8 cellular contexts compared by ENCODE assay signal in the genomic region with DNA sequence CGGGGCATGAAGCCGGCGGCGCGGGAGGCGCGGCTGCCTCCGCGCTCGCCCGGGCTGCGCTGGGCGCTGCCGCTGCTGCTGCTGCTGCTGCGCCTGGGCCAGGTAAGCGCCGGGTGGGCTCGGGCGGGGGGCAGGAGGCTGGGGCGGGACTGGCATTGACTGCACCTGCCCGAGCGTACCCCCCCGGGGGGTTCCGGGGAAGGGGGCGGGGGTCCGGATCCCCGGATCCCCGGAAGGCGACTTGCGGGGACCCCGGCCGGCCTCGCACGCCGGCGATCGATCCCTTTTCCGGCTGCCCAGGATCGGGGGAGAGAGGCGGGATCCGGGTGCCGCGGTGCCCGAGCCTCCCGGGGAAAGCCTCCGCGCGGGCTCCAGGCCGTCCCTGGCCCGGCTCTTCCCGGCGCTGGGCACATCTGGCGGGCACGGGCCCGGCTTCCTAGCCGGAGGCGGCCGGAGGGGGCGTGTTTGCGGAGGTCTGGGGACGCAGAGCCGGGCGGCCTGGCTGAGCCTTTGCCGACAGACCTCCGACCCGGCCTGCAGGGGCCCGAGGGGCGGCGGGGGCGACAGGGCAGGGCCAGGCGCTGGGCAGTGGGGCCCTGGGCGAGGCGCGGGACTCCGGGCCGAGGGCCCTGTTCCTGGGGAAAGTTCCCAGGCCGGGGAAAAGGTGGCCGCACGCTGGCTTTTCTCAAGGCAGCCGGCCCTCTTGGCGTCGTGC. TPM values are rescaled to one million over a fixed set of nuclear protein-coding genes. Genes with fewer than 3 reads are reported as not detected.
DNase-seq lines count a peak whose midpoint lies in the region; ATAC-seq and TF ChIP-seq lines count a peak whose summit lies in the region.

No MANE protein-coding gene starts in this region.

- ATAC-seq in activated naive CD8-positive, alpha-beta T cell treated with anti-CD3 and anti-CD28 coated beads, Interleukin-2, amount 10 ng/mL, durations not matched to agents 7 days and 5 days (ENCODE audit: low read depth) = peak; percentile 67
- ATAC-seq in right cardiac atrium = peak; percentile 66 to 76

- H3K9me3 Mint-ChIP-seq in activated naive CD8-positive, alpha-beta T cell treated with anti-CD3 and anti-CD28 coated beads, Interleukin-2, amount 10 ng/mL, durations not matched to agents 7 days and 5 days = no peaks in the 10 kb centered on the region

- peak overlapping the region; percentile 95 for H3K4me3 ChIP-seq in right cardiac atrium (ENCODE audit: low read length)

- peak overlapping the region; percentile 74 for H3K27ac ChIP-seq in right cardiac atrium (ENCODE audit: low read length)

- DNase-seq in SHP77 (lab: John Stamatoyannopoulos, UW) = peak; percentile 24 to 31
- no peak for DNase-seq in SHP77 treated with DMSO at 0.1 percent for 48 hours (lab: John Stamatoyannopoulos, UW)
- peak; percentile 59 for DNase-seq in HEK293T (ENCODE audit: extremely low spot score)
- DNase-seq in NAMALWA (ENCODE audit: low spot score) = peak; percentile 41
- DNase-seq in activated naive CD8-positive, alpha-beta T cell treated with anti-CD3 and anti-CD28 coated beads, Interleukin-2, amount 10 ng/mL, durations not matched to agents 7 days and 5 days = no peak
- peak; percentile 49 to 82 (median 79) for DNase-seq in right cardiac atrium
- DNase-seq in putamen (ENCODE audit: low spot score) = peak; percentile 36
- no peak for DNase-seq in HPDE6-E6E7 (ENCODE audit: extremely low spot score)

- H3K27ac Mint-ChIP-seq in activated naive CD8-positive, alpha-beta T cell treated with anti-CD3 and anti-CD28 coated beads, Interleukin-2, amount 10 ng/mL, durations not matched to agents 7 days and 5 days = no peak overlapping the region

- intact Hi-C loops in right cardiac atrium (cut with DNase I) = no loop called here

- no peaks in the 10 kb centered on the region for H3K27me3 ChIP-seq in right cardiac atrium (ENCODE audit: control insufficient read depth, insufficient read depth)

- peaks cover 17% of the 10 kb centered on the region for H3K36me3 Mint-ChIP-seq in activated naive CD8-positive, alpha-beta T cell treated with anti-CD3 and anti-CD28 coated beads, Interleukin-2, amount 10 ng/mL, durations not matched to agents 7 days and 5 days

- H3K4me3 Mint-ChIP-seq in activated naive CD8-positive, alpha-beta T cell treated with anti-CD3 and anti-CD28 coated beads, Interleukin-2, amount 10 ng/mL, durations not matched to agents 7 days and 5 days = peak overlapping the region; percentile 98

- CTCF ChIA-PET in HEK293T (lab: Yijun Ruan, JAX) = no interaction called here

- no peaks in the 10 kb centered on the region for H3K4me1 ChIP-seq in right cardiac atrium (ENCODE audit: control insufficient read depth, insufficient read depth, low read length)

- H3K4me1 Mint-ChIP-seq in activated naive CD8-positive, alpha-beta T cell treated with anti-CD3 and anti-CD28 coated beads, Interleukin-2, amount 10 ng/mL, durations not matched to agents 7 days and 5 days = peaks cover 31% of the 10 kb centered on the region

- peaks cover 12% of the 10 kb centered on the region for H3K27me3 Mint-ChIP-seq in activated naive CD8-positive, alpha-beta T cell treated with anti-CD3 and anti-CD28 coated beads, Interleukin-2, amount 10 ng/mL, durations not matched to agents 7 days and 5 days

- POLR2A ChIA-PET in HEK293T (lab: Yijun Ruan, JAX) = no interaction called here
- POLR2A ChIA-PET in activated naive CD8-positive, alpha-beta T cell treated with anti-CD3 and anti-CD28 coated beads, Interleukin-2, amount 10 ng/mL, durations not matched to agents 7 days and 5 days (lab: Charles Lee) = interaction anchor here (1.0 to 2.0 kb wide), 3 partner anchors 18 to 25 kb away, joined by 3 to 8 read pairs (median 3); no protein-coding TSS in a partner anchor

- under 1% methylated on average over 82 of the region's 82 CpGs for WGBS in right cardiac atrium

- H3K9me3 ChIP-seq in right cardiac atrium (ENCODE audit: control insufficient read depth, low read length) = no peaks in the 10 kb centered on the region

TF ChIP-seq in HEK293T, 16 proteins besides CTCF, POLR2A, EP300 and RAD21:
- TF ChIP-seq HDGF (IDR thresholded peaks at IDR 0.05; ENCODE audit: borderline replicate concordance) = no peak
- TF ChIP-seq BHLHE40 (IDR thresholded peaks at IDR 0.05; ENCODE audit: borderline replicate concordance) = no peak
- no peak for TF ChIP-seq SP1 (IDR thresholded peaks at IDR 0.05)
- TF ChIP-seq ELF4 (IDR thresholded peaks at IDR 0.05) = no peak
- no peak for TF ChIP-seq ZNF384 (IDR thresholded peaks at IDR 0.05)
- no peak for TF ChIP-seq LEF1 (IDR thresholded peaks at IDR 0.05; ENCODE audit: borderline replicate concordance)
- TF ChIP-seq ARNT (IDR thresholded peaks at IDR 0.05) = no peak
- no peak for TF ChIP-seq FOXA1 (IDR thresholded peaks at IDR 0.05)
- TF ChIP-seq NFRKB (IDR thresholded peaks at IDR 0.05) = no peak
- no peak for TF ChIP-seq FOXK2 (IDR thresholded peaks at IDR 0.05)
- no peak for TF ChIP-seq L3MBTL2 (conservative IDR thresholded peaks at IDR 0.05)
- TF ChIP-seq, protein P1, sequence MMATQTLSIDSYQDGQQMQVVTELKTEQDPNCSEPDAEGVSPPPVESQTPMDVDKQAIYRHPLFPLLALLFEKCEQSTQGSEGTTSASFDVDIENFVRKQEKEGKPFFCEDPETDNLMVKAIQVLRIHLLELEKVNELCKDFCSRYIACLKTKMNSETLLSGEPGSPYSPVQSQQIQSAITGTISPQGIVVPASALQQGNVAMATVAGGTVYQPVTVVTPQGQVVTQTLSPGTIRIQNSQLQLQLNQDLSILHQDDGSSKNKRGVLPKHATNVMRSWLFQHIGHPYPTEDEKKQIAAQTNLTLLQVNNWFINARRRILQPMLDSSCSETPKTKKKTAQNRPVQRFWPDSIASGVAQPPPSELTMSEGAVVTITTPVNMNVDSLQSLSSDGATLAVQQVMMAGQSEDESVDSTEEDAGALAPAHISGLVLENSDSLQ (IDR thresholded peaks at IDR 0.05) = no peak
- no peak for TF ChIP-seq SUZ12 (IDR thresholded peaks at IDR 0.05)
- no peak for TF ChIP-seq CTBP1 (IDR thresholded peaks at IDR 0.05; ENCODE audit: borderline replicate concordance)
- TF ChIP-seq TARDBP (IDR thresholded peaks at IDR 0.05) = no peak
- TF ChIP-seq FOXM1 (IDR thresholded peaks at IDR 0.05; ENCODE audit: borderline replicate concordance) = no peak

RNA-seq across cellular contexts. Expression of gene PTPRJ, which starts 0.7 kb away (rescaled TPM):
- 10 to 100 TPM; 51.5 to 53.5 TPM for total RNA-seq in activated naive CD8-positive, alpha-beta T cell treated with anti-CD3 and anti-CD28 coated beads, Interleukin-2, amount 10 ng/mL, durations not matched to agents 7 days and 5 days
- 1 to 10 TPM; 6.0 to 8.7 (median 7.0) TPM for total RNA-seq in right cardiac atrium
- 1.8 TPM for polyA plus RNA-seq in right cardiac atrium

Comparison
In these comparisons a context has a peak if more than half of its experiments do, and no peak if none do; other contexts are left out.
1. DNase-seq: peak in SHP77 (2 of 2), HEK293T (single experiment), NAMALWA (single experiment), right cardiac atrium (3 of 3) and putamen (single experiment); none in SHP77 treated with DMSO at 0.1 percent for 48 hours (single experiment), activated naive CD8-positive, alpha-beta T cell treated with anti-CD3 and anti-CD28 coated beads, Interleukin-2, amount 10 ng/mL, durations not matched to agents 7 days and 5 days (single experiment) and HPDE6-E6E7 (single experiment).
2. RNA of gene PTPRJ, which starts 0.7 kb away (total RNA-seq): 51.5 to 53.5 TPM in activated naive CD8-positive, alpha-beta T cell treated with anti-CD3 and anti-CD28 coated beads, Interleukin-2, amount 10 ng/mL, durations not matched to agents 7 days and 5 days; 6.0 to 8.7 TPM in right cardiac atrium; every median in the first group is over 4 times any median in the second.